In genomic region chr3:140078343-140078742, GRCh38 we compare ENCODE assay signal across 19 cellular contexts.
DNase-seq lines count a peak whose midpoint lies in the region; ATAC-seq, FAIRE-seq and TF ChIP-seq lines count a peak whose summit lies in the region.
"Had no signal": no experiment of that assay in that cellular context is flagged by ENCODE, and none has a peak within 500 bp of the region (broad histone marks: within the 10 kb centered on the region; RNA-seq: fewer than 3 reads in every experiment).

No MANE protein-coding gene starts in this region.

- no peak for TF ChIP-seq CTCF in astrocyte (IDR thresholded peaks at IDR 0.05; ENCODE audit: insufficient read depth, low read depth, low read length)

- H3K27me3 ChIP-seq in astrocyte (ENCODE audit: insufficient read depth, low read length) = no peaks in the 10 kb centered on the region
- no peaks in the 10 kb centered on the region for H3K27me3 ChIP-seq in effector memory CD4-positive, alpha-beta T cell (replicated peaks; ENCODE audit: control insufficient read depth, insufficient read depth, low read length, poor library complexity, severe bottlenecking)

- peaks cover 9% of the 10 kb centered on the region for H3K36me3 Mint-ChIP-seq in astrocyte (ENCODE audit: low read depth, unreplicated experiment)
- H3K36me3 Mint-ChIP-seq: CD4-positive, alpha-beta memory T cell had no signal

- H3K36me3 ChIP-seq in astrocyte (ENCODE audit: insufficient read depth, low read length) = no peaks in the 10 kb centered on the region
- no peaks in the 10 kb centered on the region for H3K36me3 ChIP-seq in effector memory CD4-positive, alpha-beta T cell (ENCODE audit: control insufficient read depth, insufficient read depth, low read length)
- H3K36me3 ChIP-seq: HAP-1 had no signal

- no peak overlapping the region for H3K9ac ChIP-seq in astrocyte (ENCODE audit: low read length)

- ATAC-seq in GM18517 (IDR thresholded peaks at IDR 0.05; ENCODE audit: unreplicated experiment) = no peak

- no peak overlapping the region for H3K4me3 ChIP-seq in astrocyte (ENCODE audit: insufficient read depth, low read depth, low read length)
- no peak overlapping the region for H3K4me3 ChIP-seq in effector memory CD4-positive, alpha-beta T cell (ENCODE audit: insufficient read depth, low read depth, low read length, poor library complexity, severe bottlenecking)
- H3K4me3 ChIP-seq: HAP-1 had no signal

- H3K27ac ChIP-seq in astrocyte (ENCODE audit: low read depth, low read length) = no peak overlapping the region
- no peak overlapping the region for H3K27ac ChIP-seq in effector memory CD4-positive, alpha-beta T cell (ENCODE audit: insufficient read depth, low read length, poor library complexity, severe bottlenecking)

- H3K4me1 Mint-ChIP-seq in astrocyte (ENCODE audit: low read depth, unreplicated experiment) = peaks cover 18% of the 10 kb centered on the region
- H3K4me1 Mint-ChIP-seq: CD4-positive, alpha-beta memory T cell had no signal

- no peaks in the 10 kb centered on the region for H4K20me1 ChIP-seq in astrocyte (ENCODE audit: insufficient read depth, low read length)

- H3K9me3 Mint-ChIP-seq in astrocyte (ENCODE audit: unreplicated experiment) = no peaks in the 10 kb centered on the region

- no peak overlapping the region for H3K4me3 Mint-ChIP-seq in astrocyte (ENCODE audit: unreplicated experiment)
- H3K4me3 Mint-ChIP-seq: CD4-positive, alpha-beta memory T cell; HFFc6 had no signal

- FAIRE-seq in astrocyte (lab: Jason Lieb, UNC) = no peak
- FAIRE-seq: G401.6, GM12892, GM19239, H54 had no signal

- no peaks in the 10 kb centered on the region for H3K27me3 Mint-ChIP-seq in astrocyte (ENCODE audit: low read depth, unreplicated experiment)

- no peak overlapping the region for H2AFZ ChIP-seq in astrocyte (ENCODE audit: low read depth, low read length)

- H3K9me3 ChIP-seq in astrocyte (ENCODE audit: insufficient read depth, low read depth, low read length) = no peaks in the 10 kb centered on the region
- H3K9me3 ChIP-seq in effector memory CD4-positive, alpha-beta T cell (ENCODE audit: control insufficient read depth, low read length) = no peaks in the 10 kb centered on the region
- H3K9me3 ChIP-seq: Caco-2, HAP-1 had no signal

- no peak overlapping the region for H3K4me2 ChIP-seq in astrocyte (ENCODE audit: low read length)

- peak overlapping the region; percentile 22 for H3K27ac Mint-ChIP-seq in astrocyte (ENCODE audit: unreplicated experiment)
- H3K27ac Mint-ChIP-seq: CD4-positive, alpha-beta memory T cell; HFFc6 had no signal

- peak; percentile 41 for DNase-seq in NCI-H748 (lab: John Stamatoyannopoulos, UW; ENCODE audit: unreplicated experiment)
- no peak for DNase-seq in NCI-H748 treated with DMSO at 0.1 percent for 48 hours (lab: John Stamatoyannopoulos, UW)
- peak; percentile 91 for DNase-seq in NCI-H146 treated with DMSO at 0.1 percent for 48 hours (lab: John Stamatoyannopoulos, UW; ENCODE audit: unreplicated experiment)
- DNase-seq in astrocyte (ENCODE audit: low read depth) = no peak
- no peak for DNase-seq in effector memory CD4-positive, alpha-beta T cell
- no peak for DNase-seq in NCI-H526 treated with DMSO at 0.1 percent for 48 hours (lab: John Stamatoyannopoulos, UW)
- DNase-seq: C1 segment of cervical spinal cord; Caco-2; CD4-positive, alpha-beta memory T cell; DMS153; DND-41; GOT3; HFFc6 had no signal

- no peaks in the 10 kb centered on the region for H3K79me2 ChIP-seq in astrocyte (ENCODE audit: insufficient read depth, low read length)

- H3K4me1 ChIP-seq in astrocyte (ENCODE audit: insufficient read depth, low read length) = no peaks in the 10 kb centered on the region
- H3K4me1 ChIP-seq in effector memory CD4-positive, alpha-beta T cell (ENCODE audit: control insufficient read depth, insufficient read depth, low read length, poor library complexity, severe bottlenecking) = no peaks in the 10 kb centered on the region
- H3K4me1 ChIP-seq: Caco-2, HAP-1 had no signal

Comparison
In these comparisons a context has a peak if more than half of its experiments do, and no peak if none do; other contexts are left out.
1. DNase-seq: peak in NCI-H748 (single experiment) and NCI-H146 treated with DMSO at 0.1 percent for 48 hours (single experiment); none in NCI-H748 treated with DMSO at 0.1 percent for 48 hours (single experiment), astrocyte (single experiment), effector memory CD4-positive, alpha-beta T cell (0 of 3) and NCI-H526 treated with DMSO at 0.1 percent for 48 hours (single experiment).